1 cellular context compared by ENCODE assay signal in the genomic region with DNA sequence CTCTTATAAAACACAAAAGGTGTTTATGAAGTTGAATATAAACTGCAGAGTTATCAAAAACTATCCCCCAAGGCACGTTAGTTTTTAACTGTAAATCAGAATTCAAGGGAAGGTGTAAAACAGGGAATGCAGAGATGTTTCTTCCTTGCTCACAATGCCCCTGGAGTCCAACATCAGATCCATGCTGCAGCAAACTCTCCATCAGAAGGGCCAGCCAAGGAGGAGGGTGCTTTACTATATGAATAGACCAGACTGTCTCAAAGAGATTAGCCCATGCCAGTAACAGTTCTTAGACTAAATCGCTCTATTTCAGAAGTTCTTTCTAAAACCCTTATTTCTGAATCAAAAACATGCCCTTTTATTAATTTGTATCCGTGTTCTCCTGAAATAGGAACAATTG.
TF ChIP-seq lines count a peak whose summit lies in the region.

No MANE protein-coding gene starts in this region.

TF ChIP-seq in GM23338, 12 proteins besides CTCF, POLR2A, EP300 and RAD21 (continued from another document):
- TF ChIP-seq, protein P1, sequence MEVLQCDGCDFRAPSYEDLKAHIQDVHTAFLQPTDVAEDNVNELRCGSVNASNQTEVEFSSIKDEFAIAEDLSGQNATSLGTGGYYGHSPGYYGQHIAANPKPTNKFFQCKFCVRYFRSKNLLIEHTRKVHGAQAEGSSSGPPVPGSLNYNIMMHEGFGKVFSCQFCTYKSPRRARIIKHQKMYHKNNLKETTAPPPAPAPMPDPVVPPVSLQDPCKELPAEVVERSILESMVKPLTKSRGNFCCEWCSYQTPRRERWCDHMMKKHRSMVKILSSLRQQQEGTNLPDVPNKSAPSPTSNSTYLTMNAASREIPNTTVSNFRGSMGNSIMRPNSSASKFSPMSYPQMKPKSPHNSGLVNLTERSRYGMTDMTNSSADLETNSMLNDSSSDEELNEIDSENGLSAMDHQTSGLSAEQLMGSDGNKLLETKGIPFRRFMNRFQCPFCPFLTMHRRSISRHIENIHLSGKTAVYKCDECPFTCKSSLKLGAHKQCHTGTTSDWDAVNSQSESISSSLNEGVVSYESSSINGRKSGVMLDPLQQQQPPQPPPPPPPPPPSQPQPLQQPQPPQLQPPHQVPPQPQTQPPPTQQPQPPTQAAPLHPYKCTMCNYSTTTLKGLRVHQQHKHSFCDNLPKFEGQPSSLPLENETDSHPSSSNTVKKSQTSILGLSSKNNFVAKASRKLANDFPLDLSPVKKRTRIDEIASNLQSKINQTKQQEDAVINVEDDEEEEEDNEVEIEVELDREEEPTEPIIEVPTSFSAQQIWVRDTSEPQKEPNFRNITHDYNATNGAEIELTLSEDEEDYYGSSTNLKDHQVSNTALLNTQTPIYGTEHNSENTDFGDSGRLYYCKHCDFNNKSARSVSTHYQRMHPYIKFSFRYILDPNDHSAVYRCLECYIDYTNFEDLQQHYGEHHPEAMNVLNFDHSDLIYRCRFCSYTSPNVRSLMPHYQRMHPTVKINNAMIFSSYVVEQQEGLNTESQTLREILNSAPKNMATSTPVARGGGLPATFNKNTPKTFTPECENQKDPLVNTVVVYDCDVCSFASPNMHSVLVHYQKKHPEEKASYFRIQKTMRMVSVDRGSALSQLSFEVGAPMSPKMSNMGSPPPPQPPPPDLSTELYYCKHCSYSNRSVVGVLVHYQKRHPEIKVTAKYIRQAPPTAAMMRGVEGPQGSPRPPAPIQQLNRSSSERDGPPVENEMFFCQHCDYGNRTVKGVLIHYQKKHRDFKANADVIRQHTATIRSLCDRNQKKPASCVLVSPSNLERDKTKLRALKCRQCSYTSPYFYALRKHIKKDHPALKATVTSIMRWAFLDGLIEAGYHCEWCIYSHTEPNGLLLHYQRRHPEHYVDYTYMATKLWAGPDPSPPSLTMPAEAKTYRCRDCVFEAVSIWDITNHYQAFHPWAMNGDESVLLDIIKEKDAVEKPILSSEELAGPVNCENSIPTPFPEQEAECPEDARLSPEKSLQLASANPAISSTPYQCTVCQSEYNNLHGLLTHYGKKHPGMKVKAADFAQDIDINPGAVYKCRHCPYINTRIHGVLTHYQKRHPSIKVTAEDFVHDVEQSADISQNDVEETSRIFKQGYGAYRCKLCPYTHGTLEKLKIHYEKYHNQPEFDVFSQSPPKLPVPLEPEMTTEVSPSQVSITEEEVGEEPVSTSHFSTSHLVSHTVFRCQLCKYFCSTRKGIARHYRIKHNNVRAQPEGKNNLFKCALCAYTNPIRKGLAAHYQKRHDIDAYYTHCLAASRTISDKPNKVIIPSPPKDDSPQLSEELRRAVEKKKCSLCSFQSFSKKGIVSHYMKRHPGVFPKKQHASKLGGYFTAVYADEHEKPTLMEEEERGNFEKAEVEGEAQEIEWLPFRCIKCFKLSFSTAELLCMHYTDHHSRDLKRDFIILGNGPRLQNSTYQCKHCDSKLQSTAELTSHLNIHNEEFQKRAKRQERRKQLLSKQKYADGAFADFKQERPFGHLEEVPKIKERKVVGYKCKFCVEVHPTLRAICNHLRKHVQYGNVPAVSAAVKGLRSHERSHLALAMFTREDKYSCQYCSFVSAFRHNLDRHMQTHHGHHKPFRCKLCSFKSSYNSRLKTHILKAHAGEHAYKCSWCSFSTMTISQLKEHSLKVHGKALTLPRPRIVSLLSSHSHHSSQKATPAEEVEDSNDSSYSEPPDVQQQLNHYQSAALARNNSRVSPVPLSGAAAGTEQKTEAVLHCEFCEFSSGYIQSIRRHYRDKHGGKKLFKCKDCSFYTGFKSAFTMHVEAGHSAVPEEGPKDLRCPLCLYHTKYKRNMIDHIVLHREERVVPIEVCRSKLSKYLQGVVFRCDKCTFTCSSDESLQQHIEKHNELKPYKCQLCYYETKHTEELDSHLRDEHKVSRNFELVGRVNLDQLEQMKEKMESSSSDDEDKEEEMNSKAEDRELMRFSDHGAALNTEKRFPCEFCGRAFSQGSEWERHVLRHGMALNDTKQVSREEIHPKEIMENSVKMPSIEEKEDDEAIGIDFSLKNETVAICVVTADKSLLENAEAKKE (CRISPR knock-in tag; IDR thresholded peaks at IDR 0.05) = no peak
- no peak for TF ChIP-seq JUNB (IDR thresholded peaks at IDR 0.05; ENCODE audit: unreplicated experiment)
